14 cellular contexts compared by ENCODE assay signal in the genomic region with DNA sequence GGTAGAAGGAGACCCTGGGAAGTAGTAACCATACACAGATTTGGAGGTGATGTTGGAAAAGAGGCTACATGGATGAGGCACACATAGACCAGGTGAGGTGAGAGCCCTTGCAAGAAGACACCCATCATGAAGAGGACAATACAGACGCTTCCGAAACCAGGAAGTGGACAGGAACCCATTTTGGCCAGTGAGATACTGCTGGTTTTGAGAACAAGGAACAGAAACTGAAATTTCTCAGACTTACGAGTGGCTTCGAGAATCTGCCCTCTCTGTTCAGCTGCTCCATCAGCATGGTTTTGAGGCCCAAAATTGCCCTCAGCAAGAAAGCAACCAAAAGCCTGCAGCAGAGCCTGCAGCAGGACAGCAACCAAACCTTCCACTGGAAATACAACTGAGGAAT.
A peak's percentile ranks its signal among the peaks of the same experiment; 100 is the strongest.
DNase-seq lines count a peak whose midpoint lies in the region; ATAC-seq and TF ChIP-seq lines count a peak whose summit lies in the region.
"Had no signal": no experiment of that assay in that cellular context is flagged by ENCODE, and none has a peak within 500 bp of the region (broad histone marks: within the 10 kb centered on the region; RNA-seq: fewer than 3 reads in every experiment).

No MANE protein-coding gene starts in this region.

- peaks cover 34% of the 10 kb centered on the region for H3K4me1 ChIP-seq in MM.1S (ENCODE audit: low read length)
- no peaks in the 10 kb centered on the region for H3K4me1 ChIP-seq in prostate gland (replicated peaks)
- H3K4me1 ChIP-seq: breast epithelium, heart left ventricle had no signal

- peaks cover 23% of the 10 kb centered on the region for H3F3A ChIP-seq in MM.1S (ENCODE audit: insufficient read depth, low read length)

- no peaks in the 10 kb centered on the region for H3K27me3 ChIP-seq in MM.1S (replicated peaks; ENCODE audit: insufficient read depth, low read length)
- H3K27me3 ChIP-seq in prostate gland (replicated peaks; ENCODE audit: insufficient read depth): no peaks in the 10 kb centered on the region
- H3K27me3 ChIP-seq: breast epithelium, heart left ventricle had no signal

- TF ChIP-seq CTCF in HFFc6 (IDR thresholded peaks at IDR 0.05) (no peak), MM.1S (IDR thresholded peaks at IDR 0.05; ENCODE audit: low read length) (no peak), prostate gland (IDR thresholded peaks at IDR 0.05) (no peak)

- no peak overlapping the region for H3K4me3 Mint-ChIP-seq in HFFc6

- H3K4me1 Mint-ChIP-seq in HFFc6 (ENCODE audit: low read depth): peaks cover 67% of the 10 kb centered on the region

- no peak for DNase-seq in HFFc6
- DNase-seq in MM.1S: peak; percentile 97
- DNase-seq in medulla oblongata (ENCODE audit: extremely low spot score): peak; percentile 48
- DNase-seq in prostate gland (ENCODE audit: low spot score): no peak
- DNase-seq in activated effector memory CD4-positive, alpha-beta T cell treated with anti-CD3 and anti-CD28 coated beads, Interleukin-2, amount 50 U/mL, for 16 hours: no peak
- no peak for DNase-seq in NCI-H1930 (lab: John Stamatoyannopoulos, UW)
- no peak for DNase-seq in AG20443 (ENCODE audit: low spot score)
- DNase-seq: activated CD4-positive, alpha-beta T cell treated with anti-CD3 and anti-CD28 coated beads, Interleukin-2, amount 50 U/mL, for 1 hour; activated effector memory CD4-positive, alpha-beta T cell treated with Interleukin-2 at 50 U/mL for 16 hours; heart left ventricle; PC-3 had no signal

- H3K9me2 ChIP-seq in MM.1S (replicated peaks; ENCODE audit: insufficient read depth, low read length): no peaks in the 10 kb centered on the region

- H3K9me3 ChIP-seq in MM.1S (replicated peaks; ENCODE audit: insufficient read depth, low read length) (no peaks in the 10 kb centered on the region), prostate gland (no peaks in the 10 kb centered on the region)
- H3K9me3 ChIP-seq: breast epithelium had no signal

- H3K27ac ChIP-seq in MM.1S (ENCODE audit: low read length): peak overlapping the region; percentile 87
- H3K27ac ChIP-seq in prostate gland: no peak overlapping the region
- H3K27ac ChIP-seq: breast epithelium, heart left ventricle had no signal

- H3K27ac Mint-ChIP-seq in HFFc6: peak overlapping the region; percentile 44

- peak overlapping the region; percentile 67 for H2AFZ ChIP-seq in MM.1S (ENCODE audit: low read length)

- H3K36me3 Mint-ChIP-seq in HFFc6 (ENCODE audit: low read depth): peaks cover 7% of the 10 kb centered on the region; the same call in 1 of the 2 replicates

- H3K4me3 ChIP-seq in MM.1S (ENCODE audit: low read length): no peak overlapping the region
- no peak overlapping the region for H3K4me3 ChIP-seq in prostate gland
- H3K4me3 ChIP-seq: breast epithelium, heart left ventricle had no signal

- H3K9me3 Mint-ChIP-seq in HFFc6: peaks cover 5% of the 10 kb centered on the region

- no peak for TF ChIP-seq POLR2A in prostate gland (IDR thresholded peaks at IDR 0.05)

- H3K36me3 ChIP-seq in MM.1S (replicated peaks; ENCODE audit: insufficient read depth, low read length): no peaks in the 10 kb centered on the region
- H3K36me3 ChIP-seq in prostate gland: no peaks in the 10 kb centered on the region
- H3K36me3 ChIP-seq: breast epithelium, heart left ventricle had no signal

- H3K27me3 Mint-ChIP-seq in HFFc6 (ENCODE audit: insufficient read depth): no peaks in the 10 kb centered on the region

- ATAC-seq in GM18907 (IDR thresholded peaks at IDR 0.05; ENCODE audit: unreplicated experiment): peak; percentile 65
- ATAC-seq: left lobe of liver, PC-3 had no signal

- H4K20me1 ChIP-seq in MM.1S (ENCODE audit: insufficient read depth, low read length): no peaks in the 10 kb centered on the region

- H3K4me2 ChIP-seq in MM.1S (ENCODE audit: low read depth, low read length): peak overlapping the region; percentile 36

- H3K9ac ChIP-seq in MM.1S (ENCODE audit: low read length): peak overlapping the region; percentile 37; the same call in 1 of the 2 replicates

- no peaks in the 10 kb centered on the region for H3K79me2 ChIP-seq in MM.1S (ENCODE audit: low read length)

- intact Hi-C loops in prostate gland (cut with DNase I): no loop called here

- WGBS in prostate gland: 91% methylated on average over 4 of the region's 4 CpGs

Comparison
In these comparisons a context has a peak if more than half of its experiments do, and no peak if none do; other contexts are left out.
1. DNase-seq: peak in MM.1S (single experiment) and medulla oblongata (single experiment); none in HFFc6 (single experiment), prostate gland (single experiment), activated effector memory CD4-positive, alpha-beta T cell treated with anti-CD3 and anti-CD28 coated beads, Interleukin-2, amount 50 U/mL, for 16 hours (single experiment), NCI-H1930 (0 of 2) and AG20443 (single experiment).